In the genomic region with DNA sequence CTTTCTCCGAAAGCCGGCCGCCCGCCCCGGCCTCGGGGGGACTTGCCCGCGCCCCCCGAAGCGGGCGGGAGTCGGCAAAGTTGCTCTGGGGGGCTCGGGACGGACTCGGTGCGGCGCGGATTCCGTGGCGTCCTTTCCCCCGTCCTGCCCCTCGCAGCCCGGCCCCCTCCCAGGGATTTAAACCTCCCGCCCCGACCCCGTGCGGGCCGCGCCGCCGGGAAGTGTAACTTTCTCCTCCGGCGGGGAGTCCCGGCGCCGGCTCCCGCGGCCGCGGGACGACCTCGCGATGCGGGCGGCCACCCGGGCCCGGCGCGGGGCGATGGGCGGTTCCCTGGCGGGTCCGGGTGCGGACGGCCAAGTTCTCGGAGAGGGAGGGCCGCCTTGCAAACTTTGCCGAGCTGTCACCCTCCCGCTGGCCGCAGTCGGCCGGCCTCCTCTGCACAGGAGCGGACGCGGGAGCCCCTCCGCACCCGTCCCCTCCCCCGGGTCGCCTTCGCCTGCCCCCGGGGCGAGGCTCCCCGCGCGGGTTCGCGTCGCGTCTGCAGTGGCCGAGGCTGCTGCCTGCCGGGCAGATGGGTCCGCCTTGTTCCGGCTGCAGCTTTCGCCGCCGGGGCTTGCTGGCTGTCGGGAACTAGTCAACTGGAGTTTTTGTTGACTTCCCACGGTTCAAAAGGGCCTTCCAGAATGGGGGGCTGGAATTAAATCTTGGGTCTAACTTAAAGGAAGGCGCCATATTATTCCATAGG, we compare ENCODE assay signal across 1 cellular context.
TF ChIP-seq lines count a peak whose summit lies in the region.

No MANE protein-coding gene starts in this region.

TF ChIP-seq in HepG2, 621 proteins besides CTCF, POLR2A, EP300 and RAD21 (continued from another document and continues in another):
- TF ChIP-seq, protein P1, sequence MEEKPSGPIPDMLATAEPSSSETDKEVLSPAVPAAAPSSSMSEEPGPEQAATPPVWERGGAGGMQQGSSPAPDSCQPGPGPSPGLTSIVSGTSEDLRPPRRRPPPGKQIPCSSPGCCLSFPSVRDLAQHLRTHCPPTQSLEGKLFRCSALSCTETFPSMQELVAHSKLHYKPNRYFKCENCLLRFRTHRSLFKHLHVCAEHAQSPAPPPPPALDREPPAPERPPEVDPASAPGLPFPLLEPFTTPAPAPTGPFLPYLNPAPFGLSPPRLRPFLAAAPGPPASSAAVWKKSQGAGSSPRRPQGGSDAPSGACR (CRISPR knock-in tag; IDR thresholded peaks at IDR 0.05), result no peak
- TF ChIP-seq ZNF24 (IDR thresholded peaks at IDR 0.05) (no peak), ASH2L (IDR thresholded peaks at IDR 0.05; ENCODE audit: insufficient read length, low read depth, low read length) (peak; percentile 63), SAFB2 (CRISPR knock-in tag; IDR thresholded peaks at IDR 0.05; ENCODE audit: borderline replicate concordance, low read depth) (no peak), FLYWCH1 (CRISPR knock-in tag; IDR thresholded peaks at IDR 0.05) (no peak), ZNF678 (CRISPR knock-in tag; IDR thresholded peaks at IDR 0.05) (no peak), PHF21A (CRISPR knock-in tag; IDR thresholded peaks at IDR 0.05) (no peak), SMAD3 (CRISPR knock-in tag; IDR thresholded peaks at IDR 0.05) (no peak), MED8 (CRISPR knock-in tag; IDR thresholded peaks at IDR 0.05; ENCODE audit: insufficient replicate concordance) (no peak), MLLT10 (CRISPR knock-in tag; IDR thresholded peaks at IDR 0.05) (no peak), ZMYM4 (CRISPR knock-in tag; IDR thresholded peaks at IDR 0.05) (0 out of 2 replicates have a peak, but pooled peaks have one; percentile 16), ADNP (CRISPR knock-in tag; IDR thresholded peaks at IDR 0.05) (no peak), CEBPG (CRISPR knock-in tag; IDR thresholded peaks at IDR 0.05) (no peak), ZNF619 (CRISPR knock-in tag; IDR thresholded peaks at IDR 0.05) (no peak), HCFC1 (IDR thresholded peaks at IDR 0.05; ENCODE audit: low read depth, low read length) (no peak), SOX6 (IDR thresholded peaks at IDR 0.05) (no peak), SOX6 (CRISPR knock-in tag; IDR thresholded peaks at IDR 0.05) (no peak), CBX2 (IDR thresholded peaks at IDR 0.05; ENCODE audit: low read depth, low read length) (no peak), CBX2 (CRISPR knock-in tag; IDR thresholded peaks at IDR 0.05; ENCODE audit: low read depth) (no peak), PHF8 (CRISPR knock-in tag; IDR thresholded peaks at IDR 0.05) (peak; percentile 32), ZBTB7B (CRISPR knock-in tag; IDR thresholded peaks at IDR 0.05) (peak; percentile 10; the same call in 1 of the 2 replicates), GABPA (IDR thresholded peaks at IDR 0.05; ENCODE audit: low read depth, low read length) (no peak), GABPA (CRISPR knock-in tag; IDR thresholded peaks at IDR 0.05; ENCODE audit: low read depth) (no peak), SNAI1 (CRISPR knock-in tag; IDR thresholded peaks at IDR 0.05; ENCODE audit: borderline replicate concordance) (no peak), HOXA3 (CRISPR knock-in tag; IDR thresholded peaks at IDR 0.05) (no peak; the same call in 1 of the 2 replicates), HDAC1 (CRISPR knock-in tag; IDR thresholded peaks at IDR 0.05) (peak; percentile 50; the same call in 1 of the 2 replicates), ZNF17 (CRISPR knock-in tag; IDR thresholded peaks at IDR 0.05) (no peak), MXD4 (CRISPR knock-in tag; IDR thresholded peaks at IDR 0.05) (no peak), HHEX (CRISPR knock-in tag; IDR thresholded peaks at IDR 0.05) (no peak), ZBTB39 (CRISPR knock-in tag; IDR thresholded peaks at IDR 0.05) (no peak), SOX13 (IDR thresholded peaks at IDR 0.05) (no peak), SOX13 (CRISPR knock-in tag; conservative IDR thresholded peaks at IDR 0.05 in 1 of 2, IDR thresholded peaks at IDR 0.05 in 1 of 2) (no peak), CENPX (CRISPR knock-in tag; IDR thresholded peaks at IDR 0.05) (no peak), GMEB2 (CRISPR knock-in tag; IDR thresholded peaks at IDR 0.05; ENCODE audit: low read depth) (no peak), ZEB1 (IDR thresholded peaks at IDR 0.05; ENCODE audit: insufficient replicate concordance, low read depth) (no peak), ISL2 (CRISPR knock-in tag; IDR thresholded peaks at IDR 0.05) (no peak), CREM (IDR thresholded peaks at IDR 0.05) (no peak), CREM (CRISPR knock-in tag; IDR thresholded peaks at IDR 0.05) (no peak), POLR2AphosphoS5 (IDR thresholded peaks at IDR 0.05; ENCODE audit: low read depth, low read length) (no peak), TBX3 (IDR thresholded peaks at IDR 0.05; ENCODE audit: borderline replicate concordance) (no peak)
- TF ChIP-seq, protein P2, sequence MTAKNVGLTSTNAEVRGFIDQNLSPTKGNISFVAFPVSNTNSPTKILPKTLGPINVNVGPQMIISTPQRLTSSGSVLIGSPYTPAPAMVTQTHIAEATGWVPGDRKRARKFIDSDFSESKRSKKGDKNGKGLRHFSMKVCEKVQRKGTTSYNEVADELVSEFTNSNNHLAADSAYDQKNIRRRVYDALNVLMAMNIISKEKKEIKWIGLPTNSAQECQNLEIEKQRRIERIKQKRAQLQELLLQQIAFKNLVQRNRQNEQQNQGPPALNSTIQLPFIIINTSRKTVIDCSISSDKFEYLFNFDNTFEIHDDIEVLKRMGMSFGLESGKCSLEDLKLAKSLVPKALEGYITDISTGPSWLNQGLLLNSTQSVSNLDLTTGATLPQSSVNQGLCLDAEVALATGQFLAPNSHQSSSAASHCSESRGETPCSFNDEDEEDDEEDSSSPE (CRISPR knock-in tag; IDR thresholded peaks at IDR 0.05), result no peak
- TF ChIP-seq, protein P3, sequence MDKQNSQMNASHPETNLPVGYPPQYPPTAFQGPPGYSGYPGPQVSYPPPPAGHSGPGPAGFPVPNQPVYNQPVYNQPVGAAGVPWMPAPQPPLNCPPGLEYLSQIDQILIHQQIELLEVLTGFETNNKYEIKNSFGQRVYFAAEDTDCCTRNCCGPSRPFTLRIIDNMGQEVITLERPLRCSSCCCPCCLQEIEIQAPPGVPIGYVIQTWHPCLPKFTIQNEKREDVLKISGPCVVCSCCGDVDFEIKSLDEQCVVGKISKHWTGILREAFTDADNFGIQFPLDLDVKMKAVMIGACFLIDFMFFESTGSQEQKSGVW (CRISPR knock-in tag; IDR thresholded peaks at IDR 0.05; ENCODE audit: borderline replicate concordance), result no peak
- TF ChIP-seq, protein P4, sequence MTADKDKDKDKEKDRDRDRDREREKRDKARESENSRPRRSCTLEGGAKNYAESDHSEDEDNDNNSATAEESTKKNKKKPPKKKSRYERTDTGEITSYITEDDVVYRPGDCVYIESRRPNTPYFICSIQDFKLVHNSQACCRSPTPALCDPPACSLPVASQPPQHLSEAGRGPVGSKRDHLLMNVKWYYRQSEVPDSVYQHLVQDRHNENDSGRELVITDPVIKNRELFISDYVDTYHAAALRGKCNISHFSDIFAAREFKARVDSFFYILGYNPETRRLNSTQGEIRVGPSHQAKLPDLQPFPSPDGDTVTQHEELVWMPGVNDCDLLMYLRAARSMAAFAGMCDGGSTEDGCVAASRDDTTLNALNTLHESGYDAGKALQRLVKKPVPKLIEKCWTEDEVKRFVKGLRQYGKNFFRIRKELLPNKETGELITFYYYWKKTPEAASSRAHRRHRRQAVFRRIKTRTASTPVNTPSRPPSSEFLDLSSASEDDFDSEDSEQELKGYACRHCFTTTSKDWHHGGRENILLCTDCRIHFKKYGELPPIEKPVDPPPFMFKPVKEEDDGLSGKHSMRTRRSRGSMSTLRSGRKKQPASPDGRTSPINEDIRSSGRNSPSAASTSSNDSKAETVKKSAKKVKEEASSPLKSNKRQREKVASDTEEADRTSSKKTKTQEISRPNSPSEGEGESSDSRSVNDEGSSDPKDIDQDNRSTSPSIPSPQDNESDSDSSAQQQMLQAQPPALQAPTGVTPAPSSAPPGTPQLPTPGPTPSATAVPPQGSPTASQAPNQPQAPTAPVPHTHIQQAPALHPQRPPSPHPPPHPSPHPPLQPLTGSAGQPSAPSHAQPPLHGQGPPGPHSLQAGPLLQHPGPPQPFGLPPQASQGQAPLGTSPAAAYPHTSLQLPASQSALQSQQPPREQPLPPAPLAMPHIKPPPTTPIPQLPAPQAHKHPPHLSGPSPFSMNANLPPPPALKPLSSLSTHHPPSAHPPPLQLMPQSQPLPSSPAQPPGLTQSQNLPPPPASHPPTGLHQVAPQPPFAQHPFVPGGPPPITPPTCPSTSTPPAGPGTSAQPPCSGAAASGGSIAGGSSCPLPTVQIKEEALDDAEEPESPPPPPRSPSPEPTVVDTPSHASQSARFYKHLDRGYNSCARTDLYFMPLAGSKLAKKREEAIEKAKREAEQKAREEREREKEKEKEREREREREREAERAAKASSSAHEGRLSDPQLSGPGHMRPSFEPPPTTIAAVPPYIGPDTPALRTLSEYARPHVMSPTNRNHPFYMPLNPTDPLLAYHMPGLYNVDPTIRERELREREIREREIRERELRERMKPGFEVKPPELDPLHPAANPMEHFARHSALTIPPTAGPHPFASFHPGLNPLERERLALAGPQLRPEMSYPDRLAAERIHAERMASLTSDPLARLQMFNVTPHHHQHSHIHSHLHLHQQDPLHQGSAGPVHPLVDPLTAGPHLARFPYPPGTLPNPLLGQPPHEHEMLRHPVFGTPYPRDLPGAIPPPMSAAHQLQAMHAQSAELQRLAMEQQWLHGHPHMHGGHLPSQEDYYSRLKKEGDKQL (CRISPR knock-in tag; IDR thresholded peaks at IDR 0.05; ENCODE audit: low read depth), result no peak
- TF ChIP-seq, protein P5, sequence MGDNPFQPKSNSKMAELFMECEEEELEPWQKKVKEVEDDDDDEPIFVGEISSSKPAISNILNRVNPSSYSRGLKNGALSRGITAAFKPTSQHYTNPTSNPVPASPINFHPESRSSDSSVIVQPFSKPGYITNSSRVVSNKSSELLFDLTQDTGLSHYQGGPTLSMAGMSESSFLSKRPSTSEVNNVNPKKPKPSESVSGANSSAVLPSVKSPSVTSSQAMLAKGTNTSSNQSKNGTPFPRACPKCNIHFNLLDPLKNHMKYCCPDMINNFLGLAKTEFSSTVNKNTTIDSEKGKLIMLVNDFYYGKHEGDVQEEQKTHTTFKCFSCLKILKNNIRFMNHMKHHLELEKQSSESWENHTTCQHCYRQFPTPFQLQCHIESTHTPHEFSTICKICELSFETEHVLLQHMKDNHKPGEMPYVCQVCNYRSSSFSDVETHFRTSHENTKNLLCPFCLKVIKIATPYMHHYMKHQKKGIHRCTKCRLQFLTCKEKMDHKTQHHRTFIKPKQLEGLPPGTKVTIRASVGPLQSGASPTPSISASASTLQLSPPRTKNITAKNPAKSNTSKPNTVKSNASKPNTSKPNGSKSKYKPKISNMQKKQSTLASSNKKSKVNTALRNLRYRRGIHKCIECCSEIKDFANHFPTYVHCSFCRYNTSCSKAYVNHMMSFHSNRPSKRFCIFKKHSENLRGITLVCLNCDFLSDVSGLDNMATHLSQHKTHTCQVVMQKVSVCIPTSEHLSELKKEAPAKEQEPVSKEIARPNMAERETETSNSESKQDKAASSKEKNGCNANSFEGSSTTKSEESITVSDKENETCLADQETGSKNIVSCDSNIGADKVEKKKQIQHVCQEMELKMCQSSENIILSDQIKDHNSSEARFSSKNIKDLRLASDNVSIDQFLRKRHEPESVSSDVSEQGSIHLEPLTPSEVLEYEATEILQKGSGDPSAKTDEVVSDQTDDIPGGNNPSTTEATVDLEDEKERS (CRISPR knock-in tag; IDR thresholded peaks at IDR 0.05), result no peak
- TF ChIP-seq, protein P6, sequence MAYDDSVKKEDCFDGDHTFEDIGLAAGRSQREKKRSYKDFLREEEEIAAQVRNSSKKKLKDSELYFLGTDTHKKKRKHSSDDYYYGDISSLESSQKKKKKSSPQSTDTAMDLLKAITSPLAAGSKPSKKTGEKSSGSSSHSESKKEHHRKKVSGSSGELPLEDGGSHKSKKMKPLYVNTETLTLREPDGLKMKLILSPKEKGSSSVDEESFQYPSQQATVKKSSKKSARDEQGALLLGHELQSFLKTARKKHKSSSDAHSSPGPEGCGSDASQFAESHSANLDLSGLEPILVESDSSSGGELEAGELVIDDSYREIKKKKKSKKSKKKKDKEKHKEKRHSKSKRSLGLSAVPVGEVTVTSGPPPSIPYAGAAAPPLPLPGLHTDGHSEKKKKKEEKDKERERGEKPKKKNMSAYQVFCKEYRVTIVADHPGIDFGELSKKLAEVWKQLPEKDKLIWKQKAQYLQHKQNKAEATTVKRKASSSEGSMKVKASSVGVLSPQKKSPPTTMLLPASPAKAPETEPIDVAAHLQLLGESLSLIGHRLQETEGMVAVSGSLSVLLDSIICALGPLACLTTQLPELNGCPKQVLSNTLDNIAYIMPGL (CRISPR knock-in tag; IDR thresholded peaks at IDR 0.05; ENCODE audit: borderline replicate concordance in 1 of 2, low read depth in 1 of 2), result no peak
- TF ChIP-seq, protein P7, sequence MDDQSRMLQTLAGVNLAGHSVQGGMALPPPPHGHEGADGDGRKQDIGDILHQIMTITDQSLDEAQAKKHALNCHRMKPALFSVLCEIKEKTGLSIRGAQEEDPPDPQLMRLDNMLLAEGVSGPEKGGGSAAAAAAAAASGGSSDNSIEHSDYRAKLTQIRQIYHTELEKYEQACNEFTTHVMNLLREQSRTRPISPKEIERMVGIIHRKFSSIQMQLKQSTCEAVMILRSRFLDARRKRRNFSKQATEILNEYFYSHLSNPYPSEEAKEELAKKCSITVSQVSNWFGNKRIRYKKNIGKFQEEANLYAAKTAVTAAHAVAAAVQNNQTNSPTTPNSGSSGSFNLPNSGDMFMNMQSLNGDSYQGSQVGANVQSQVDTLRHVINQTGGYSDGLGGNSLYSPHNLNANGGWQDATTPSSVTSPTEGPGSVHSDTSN (CRISPR knock-in tag; IDR thresholded peaks at IDR 0.05; ENCODE audit: borderline replicate concordance), result no peak
